1 cellular context compared by ENCODE assay signal in the genomic region with DNA sequence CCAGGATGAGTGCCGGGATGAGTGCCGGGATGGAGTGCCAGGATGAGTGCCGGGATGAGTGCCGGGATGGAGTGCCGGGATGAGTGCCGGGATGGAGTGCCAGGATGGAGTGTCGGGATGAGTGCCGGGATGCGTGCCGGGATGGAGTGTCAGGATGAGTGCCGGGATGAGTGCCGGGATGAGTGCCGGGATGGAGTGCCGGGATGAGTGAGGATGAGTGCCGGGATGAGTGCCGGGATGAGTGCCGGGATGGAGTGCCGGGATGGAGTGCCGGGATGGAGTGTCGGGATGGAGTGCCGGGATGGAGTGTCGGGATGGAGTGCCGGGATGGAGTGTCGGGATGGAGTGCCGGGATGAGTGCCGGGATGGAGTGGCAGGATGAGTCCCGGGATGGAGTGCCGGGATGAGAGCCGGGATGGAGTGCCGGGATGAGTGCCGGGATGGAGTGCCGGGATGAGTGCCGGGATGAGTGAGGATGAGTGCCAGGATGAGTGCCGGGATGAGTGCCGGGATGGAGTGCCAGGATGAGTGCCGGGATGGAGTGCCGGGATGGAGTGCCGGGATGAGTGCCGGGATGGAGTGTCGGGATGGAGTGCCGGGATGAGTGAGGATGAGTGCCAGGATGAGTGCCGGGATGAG.
TF ChIP-seq lines count a peak whose summit lies in the region.

No MANE protein-coding gene starts in this region.

TF ChIP-seq in GM12878, 131 proteins besides CTCF, POLR2A, EP300 and RAD21:
- peak; percentile 35; the same call in 1 of the 2 replicates for TF ChIP-seq EED (IDR thresholded peaks at IDR 0.05; ENCODE audit: low read depth)
